Comparison of ENCODE assay signal across 25 cellular contexts in the genomic region with DNA sequence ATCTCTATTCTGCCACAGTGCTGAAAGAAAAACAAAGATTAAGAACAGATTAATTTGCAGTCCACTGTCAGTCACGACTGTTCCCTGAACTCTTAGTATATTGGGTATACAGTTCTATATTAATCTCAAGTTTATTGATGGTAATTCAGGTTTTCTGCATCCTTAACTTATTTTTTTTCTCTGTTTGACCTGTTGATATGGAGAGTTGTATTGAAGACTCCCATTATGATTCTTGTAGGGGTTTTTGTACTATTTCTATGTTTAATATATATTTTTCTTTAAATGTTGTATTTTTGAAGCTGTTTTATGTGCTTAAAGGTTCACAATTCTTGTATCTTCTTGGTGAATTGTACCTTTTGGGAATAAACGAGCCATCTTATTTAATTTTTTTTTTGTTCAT.
"Had no signal": no experiment of that assay in that cellular context is flagged by ENCODE, and none has a peak within 500 bp of the region (broad histone marks: within the 10 kb centered on the region; RNA-seq: fewer than 3 reads in every experiment).

No MANE protein-coding gene starts in this region.

- H3K4me2 ChIP-seq: neural progenitor cell, smooth muscle cell had no signal

- H3K27me3 ChIP-seq: right atrium auricular region, tibial artery had no signal

- H3K4me3 Mint-ChIP-seq: dendritic cell treated with granulocyte-macrophage colony-stimulating factor and Interleukin-4, amounts not matched to agents 40 ng/mL and 50 ng/mL, for 4 days; mesothelial cell of epicardium; natural killer cell treated with Interleukin-12 subunit alpha and Interleukin-12 subunit beta and Interleukin-15 and Interleukin-18, amount 100 ng/mL, for 72 hours; neural progenitor cell; stimulated activated naive CD8-positive, alpha-beta T cell treated with anti-CD3 and anti-CD28 coated beads, Interleukin-15, amount 100 ng/mL, for 72 hours; type B pancreatic cell had no signal

- H3K36me3 Mint-ChIP-seq: mesothelial cell of epicardium; naive B cell; natural killer cell treated with Interleukin-12 subunit alpha and Interleukin-12 subunit beta and Interleukin-15 and Interleukin-18, amount 100 ng/mL, for 72 hours; neural progenitor cell; type B pancreatic cell had no signal

- H3K27ac Mint-ChIP-seq: dendritic cell treated with granulocyte-macrophage colony-stimulating factor and Interleukin-4, amounts not matched to agents 40 ng/mL and 50 ng/mL, for 4 days; mesothelial cell of epicardium; naive B cell; natural killer cell treated with Interleukin-12 subunit alpha and Interleukin-12 subunit beta and Interleukin-15 and Interleukin-18, amount 100 ng/mL, for 72 hours; neural progenitor cell; stimulated activated naive CD8-positive, alpha-beta T cell treated with anti-CD3 and anti-CD28 coated beads, Interleukin-15, amount 100 ng/mL, for 72 hours; type B pancreatic cell had no signal

- H2AFZ ChIP-seq: neural progenitor cell had no signal

- H3K4me3 ChIP-seq: colonic mucosa, esophagus squamous epithelium, mucosa of descending colon, neural progenitor cell, prostate gland, right atrium auricular region, smooth muscle cell, tibial artery had no signal

- H3K36me3 ChIP-seq: colonic mucosa, esophagus squamous epithelium, neural progenitor cell, prostate gland, right atrium auricular region, tibial artery had no signal

- H3K9me3 Mint-ChIP-seq: dendritic cell treated with granulocyte-macrophage colony-stimulating factor and Interleukin-4, amounts not matched to agents 40 ng/mL and 50 ng/mL, for 4 days; natural killer cell treated with Interleukin-12 subunit alpha and Interleukin-12 subunit beta and Interleukin-15 and Interleukin-18, amount 100 ng/mL, for 72 hours; stimulated activated naive CD8-positive, alpha-beta T cell treated with anti-CD3 and anti-CD28 coated beads, Interleukin-15, amount 100 ng/mL, for 72 hours; type B pancreatic cell had no signal

- DNase-seq: colonic mucosa; effector memory CD4-positive, alpha-beta T cell; esophagus squamous epithelium; foreskin melanocyte; kidney; mesenchymal stem cell; mucosa of descending colon; naive B cell; stimulated activated CD4-positive, alpha-beta T cell treated with anti-CD3 and anti-CD28 coated beads, Interleukin-12 subunit alpha, Interleukin-12 subunit beta, amount 100 ng/mL, for 4 hours; stimulated activated CD4-positive, alpha-beta T cell treated with anti-CD3 and anti-CD28 coated beads, Interleukin-1b, Interleukin-23, amount 100 ng/mL, for 48 hours; stimulated activated CD4-positive, alpha-beta T cell treated with anti-CD3 and anti-CD28 coated beads, Interleukin-4, amount 100 ng/mL, for 1 hour; stimulated activated CD8-positive, alpha-beta memory T cell treated with anti-CD3 and anti-CD28 coated beads, Interleukin-4, amount 100 ng/mL, for 48 hours; stimulated activated naive CD4-positive, alpha-beta T cell; stimulated activated naive CD8-positive, alpha-beta T cell treated with anti-CD3 and anti-CD28 coated beads, Interleukin-15, amount 100 ng/mL, for 72 hours; tibial artery had no signal

- H3K9me3 ChIP-seq: colonic mucosa, esophagus squamous epithelium, mucosa of descending colon, prostate gland, right atrium auricular region, tibial artery had no signal

- ATAC-seq: left lobe of liver; mucosa of descending colon; natural killer cell treated with Interleukin-12 subunit alpha and Interleukin-12 subunit beta and Interleukin-15 and Interleukin-18, amount 100 ng/mL, for 72 hours; sciatic nerve; stimulated activated naive CD8-positive, alpha-beta T cell treated with anti-CD3 and anti-CD28 coated beads, Interleukin-15, amount 100 ng/mL, for 72 hours had no signal

- H3K9ac ChIP-seq: neural progenitor cell had no signal

- H3K27ac ChIP-seq: colonic mucosa, neural progenitor cell, prostate gland had no signal
